1 cellular context compared by ENCODE assay signal in genomic region chr17:72392056-72393010, GRCh38.
TF ChIP-seq lines count a peak whose summit lies in the region.

No MANE protein-coding gene starts in this region.

TF ChIP-seq in HepG2, 621 proteins besides CTCF, POLR2A, EP300 and RAD21 (continued from another document and continues in another):
- TF ChIP-seq PATZ1 (CRISPR knock-in tag; IDR thresholded peaks at IDR 0.05) (peak; percentile 55; the same call in 1 of the 2 replicates), POLR2G (IDR thresholded peaks at IDR 0.05; ENCODE audit: low read depth, low read length) (peak; percentile 45), ZBTB20 (CRISPR knock-in tag; IDR thresholded peaks at IDR 0.05; ENCODE audit: borderline replicate concordance, low read depth) (no peak), ZNF609 (CRISPR knock-in tag; IDR thresholded peaks at IDR 0.05; ENCODE audit: borderline replicate concordance) (no peak), ZNF264 (CRISPR knock-in tag; IDR thresholded peaks at IDR 0.05) (no peak), KLF6 (CRISPR knock-in tag; IDR thresholded peaks at IDR 0.05) (no peak), MAFG (CRISPR knock-in tag; IDR thresholded peaks at IDR 0.05) (0 out of 2 replicates have a peak, but pooled peaks have one; percentile 15), ZNF350 (CRISPR knock-in tag; IDR thresholded peaks at IDR 0.05; ENCODE audit: borderline replicate concordance, low read depth) (0 out of 2 replicates have a peak, but pooled peaks have one; percentile 14), TEF (CRISPR knock-in tag; IDR thresholded peaks at IDR 0.05) (peak; percentile 32; the same call in 1 of the 2 replicates), SALL1 (CRISPR knock-in tag; IDR thresholded peaks at IDR 0.05) (peak; percentile 34; the same call in 1 of the 2 replicates), MEIS2 (CRISPR knock-in tag; IDR thresholded peaks at IDR 0.05) (0 out of 2 replicates have a peak, but pooled peaks have one; percentile 26), MZF1 (CRISPR knock-in tag; IDR thresholded peaks at IDR 0.05; ENCODE audit: borderline replicate concordance) (no peak), HOMEZ (CRISPR knock-in tag; IDR thresholded peaks at IDR 0.05; ENCODE audit: low read depth) (peak; percentile 28; the same call in 1 of the 2 replicates), MIER3 (CRISPR knock-in tag; IDR thresholded peaks at IDR 0.05; ENCODE audit: borderline replicate concordance) (no peak), KDM2A (CRISPR knock-in tag; IDR thresholded peaks at IDR 0.05; ENCODE audit: borderline replicate concordance, low read depth) (0 out of 2 replicates have a peak, but pooled peaks have one; percentile 17), POLR2AphosphoS5 (IDR thresholded peaks at IDR 0.05; ENCODE audit: low read depth, low read length) (no peak), ZNF281 (CRISPR knock-in tag; IDR thresholded peaks at IDR 0.05; ENCODE audit: borderline replicate concordance) (peak; percentile 35; the same call in 1 of the 2 replicates), PRPF4 (IDR thresholded peaks at IDR 0.05; ENCODE audit: low read depth, low read length, poor library complexity, severe bottlenecking) (peak; percentile 43), ZSCAN31 (CRISPR knock-in tag; IDR thresholded peaks at IDR 0.05; ENCODE audit: low read depth) (no peak), FOXJ3 (CRISPR knock-in tag; IDR thresholded peaks at IDR 0.05; ENCODE audit: borderline replicate concordance) (no peak), BCL6 (CRISPR knock-in tag; IDR thresholded peaks at IDR 0.05) (peak; percentile 78), KLF16 (CRISPR knock-in tag; IDR thresholded peaks at IDR 0.05) (peak in 1 of 2 experiments; percentile 30; a peak in 1 of 4 replicates), THYN1 (CRISPR knock-in tag; IDR thresholded peaks at IDR 0.05; ENCODE audit: borderline replicate concordance, low read depth) (no peak), RBM39 (IDR thresholded peaks at IDR 0.05; ENCODE audit: low read depth, low read length, poor library complexity, severe bottlenecking) (no peak), ZNF44 (CRISPR knock-in tag; IDR thresholded peaks at IDR 0.05) (no peak), ZNF775 (CRISPR knock-in tag; IDR thresholded peaks at IDR 0.05; ENCODE audit: borderline replicate concordance) (no peak), TFDP2 (CRISPR knock-in tag; IDR thresholded peaks at IDR 0.05) (0 out of 2 replicates have a peak, but pooled peaks have one; percentile 28), SRSF1 (optimal IDR thresholded peaks at IDR 0.05; ENCODE audit: low read depth, low read length) (no peak), MAFF (IDR thresholded peaks at IDR 0.05; ENCODE audit: low read depth, low read length) (peak; percentile 62), NFYB (CRISPR knock-in tag; IDR thresholded peaks at IDR 0.05) (no peak), SNAI1 (CRISPR knock-in tag; IDR thresholded peaks at IDR 0.05; ENCODE audit: borderline replicate concordance) (no peak), SETDB1 (CRISPR knock-in tag; IDR thresholded peaks at IDR 0.05; ENCODE audit: borderline replicate concordance) (no peak), NCOA2 (CRISPR knock-in tag; IDR thresholded peaks at IDR 0.05) (peak; percentile 35; the same call in 1 of the 2 replicates), XRCC5 (optimal IDR thresholded peaks at IDR 0.05; ENCODE audit: low read length) (no peak), MIXL1 (CRISPR knock-in tag; IDR thresholded peaks at IDR 0.05) (0 out of 2 replicates have a peak, but pooled peaks have one; percentile 23), RELA (CRISPR knock-in tag; IDR thresholded peaks at IDR 0.05) (no peak)
- TF ChIP-seq, protein P1, sequence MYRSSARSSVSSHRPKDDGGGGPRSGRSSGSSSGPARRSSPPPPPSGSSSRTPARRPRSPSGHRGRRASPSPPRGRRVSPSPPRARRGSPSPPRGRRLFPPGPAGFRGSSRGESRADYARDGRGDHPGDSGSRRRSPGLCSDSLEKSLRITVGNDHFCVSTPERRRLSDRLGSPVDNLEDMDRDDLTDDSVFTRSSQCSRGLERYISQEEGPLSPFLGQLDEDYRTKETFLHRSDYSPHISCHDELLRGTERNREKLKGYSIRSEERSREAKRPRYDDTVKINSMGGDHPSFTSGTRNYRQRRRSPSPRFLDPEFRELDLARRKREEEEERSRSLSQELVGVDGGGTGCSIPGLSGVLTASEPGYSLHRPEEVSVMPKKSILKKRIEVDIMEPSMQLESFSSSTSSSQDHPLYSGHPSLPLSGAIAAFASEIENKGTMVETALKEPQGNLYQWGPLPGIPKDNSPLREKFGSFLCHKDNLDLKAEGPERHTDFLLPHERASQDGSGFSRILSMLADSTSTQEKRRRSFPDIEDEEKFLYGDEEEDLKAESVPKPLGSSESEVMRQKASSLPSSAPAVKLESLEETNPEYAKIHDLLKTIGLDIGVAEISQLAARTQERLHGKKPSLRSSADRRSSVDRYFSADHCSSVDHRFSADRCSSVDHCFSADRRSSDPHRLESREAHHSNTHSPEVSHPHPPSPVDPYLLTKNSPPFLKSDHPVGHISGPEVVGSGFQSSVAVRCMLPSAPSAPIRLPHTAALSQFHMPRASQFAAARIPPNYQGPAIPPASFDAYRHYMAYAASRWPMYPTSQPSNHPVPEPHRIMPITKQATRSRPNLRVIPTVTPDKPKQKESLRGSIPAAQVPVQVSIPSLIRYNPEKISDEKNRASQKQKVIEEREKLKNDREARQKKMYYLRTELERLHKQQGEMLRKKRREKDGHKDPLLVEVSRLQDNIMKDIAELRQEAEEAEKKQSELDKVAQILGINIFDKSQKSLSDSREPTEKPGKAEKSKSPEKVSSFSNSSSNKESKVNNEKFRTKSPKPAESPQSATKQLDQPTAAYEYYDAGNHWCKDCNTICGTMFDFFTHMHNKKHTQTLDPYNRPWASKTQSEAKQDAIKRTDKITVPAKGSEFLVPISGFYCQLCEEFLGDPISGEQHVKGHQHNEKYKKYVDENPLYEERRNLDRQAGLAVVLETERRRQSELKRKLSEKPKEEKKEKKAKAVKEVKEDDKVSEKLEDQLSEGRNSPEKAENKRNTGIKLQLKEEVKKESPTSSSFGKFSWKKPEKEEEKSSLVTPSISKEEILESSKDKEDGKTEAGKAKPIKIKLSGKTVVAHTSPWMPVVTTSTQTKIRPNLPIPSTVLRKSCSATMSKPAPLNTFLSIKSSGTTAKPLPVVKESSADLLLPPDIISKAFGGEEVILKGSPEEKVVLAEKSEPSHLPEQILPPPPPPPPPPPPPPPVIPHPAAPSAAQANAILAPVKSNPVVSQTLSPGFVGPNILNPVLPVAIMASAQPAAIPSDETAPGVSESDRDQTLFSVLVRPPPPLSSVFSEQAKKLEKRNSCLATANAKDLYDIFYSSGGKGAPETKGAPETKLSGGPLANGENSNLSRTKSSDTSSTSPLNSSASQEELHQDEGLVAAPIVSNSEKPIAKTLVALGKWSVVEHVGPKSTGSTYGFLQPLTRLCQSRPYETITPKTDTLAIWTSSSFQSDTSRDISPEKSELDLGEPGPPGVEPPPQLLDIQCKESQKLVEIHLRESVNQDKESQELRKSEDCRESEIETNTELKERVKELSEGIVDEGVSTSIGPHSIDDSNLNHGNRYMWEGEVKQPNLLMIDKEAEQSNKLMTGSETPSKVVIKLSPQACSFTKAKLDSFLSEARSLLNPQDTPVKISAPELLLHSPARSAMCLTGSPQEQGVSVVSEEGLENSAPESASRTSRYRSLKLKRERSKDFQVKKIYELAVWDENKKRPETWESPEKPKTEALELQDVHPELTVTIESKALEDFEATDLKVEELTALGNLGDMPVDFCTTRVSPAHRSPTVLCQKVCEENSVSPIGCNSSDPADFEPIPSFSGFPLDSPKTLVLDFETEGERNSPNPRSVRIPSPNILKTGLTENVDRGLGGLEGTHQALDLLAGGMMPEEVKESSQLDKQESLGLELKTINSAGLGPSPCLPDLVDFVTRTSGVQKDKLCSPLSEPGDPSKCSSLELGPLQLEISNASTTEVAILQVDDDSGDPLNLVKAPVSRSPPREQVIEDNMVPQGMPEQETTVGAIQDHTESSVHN (CRISPR knock-in tag; IDR thresholded peaks at IDR 0.05), result no peak
